24 cellular contexts compared by ENCODE assay signal in genomic region chrX:28854637-28855036, GRCh38.
"Had no signal": no experiment of that assay in that cellular context is flagged by ENCODE, and none has a peak within 500 bp of the region (broad histone marks: within the 10 kb centered on the region; RNA-seq: fewer than 3 reads in every experiment).

No MANE protein-coding gene starts in this region.

- H3K9me3 ChIP-seq: esophagus muscularis mucosa, gastrocnemius medialis, upper lobe of left lung, vagina had no signal

- H3K79me2 ChIP-seq: hepatocyte had no signal

- H3K4me1 ChIP-seq: esophagus muscularis mucosa, gastrocnemius medialis, upper lobe of left lung, vagina had no signal

- DNase-seq: activated CD4-positive, alpha-beta memory T cell treated with anti-CD3 and anti-CD28 coated beads, Interleukin-2, amount 10 ng/mL, durations not matched to agents 7 days and 5 days; activated CD4-positive, alpha-beta T cell treated with anti-CD3 and anti-CD28 coated beads, Interleukin-2, amount 10 ng/mL, durations not matched to agents 24 days and 14 days; activated CD4-positive, CD25-positive, alpha-beta regulatory T cell treated with anti-CD3 and anti-CD28 coated beads, Interleukin-2, amount 50 U/mL, for 72 hours; activated CD8-positive, alpha-beta memory T cell treated with anti-CD3 and anti-CD28 coated beads, Interleukin-2, amount 50 U/mL, for 48 hours; activated gamma-delta T cell treated with Interleukin-2 at 50 U/mL for 16 hours; activated naive CD4-positive, alpha-beta T cell treated with anti-CD3 and anti-CD28 coated beads, Interleukin-2, amount 50 U/mL, for 16 hours; activated T-cell treated with anti-CD3 and anti-CD28 coated beads, Interleukin-2, amount 50 U/mL, for 24 hours; amygdala; endodermal cell; gastrocnemius medialis; glutamatergic neuron; left cardiac atrium; mammary epithelial cell; naive thymus-derived CD4-positive, alpha-beta T cell; posterior cingulate gyrus; right cardiac atrium; stimulated activated CD4-positive, alpha-beta T cell treated with anti-CD3 and anti-CD28 coated beads, Interleukin-2, amount 100 ng/mL, for 48 hours; stimulated activated naive CD8-positive, alpha-beta T cell treated with anti-CD3 and anti-CD28 coated beads, Interleukin-15, Interleukin-2, amounts not matched to agents 100 U/mL and 50 U/mL, for 24 hours; T-helper 17 cell; T1000; upper lobe of left lung had no signal

- H3K4me2 ChIP-seq: hepatocyte had no signal

- H2AFZ ChIP-seq: hepatocyte had no signal

- H3K36me3 ChIP-seq: esophagus muscularis mucosa, gastrocnemius medialis, upper lobe of left lung, vagina had no signal

- H3K4me3 ChIP-seq: esophagus muscularis mucosa, gastrocnemius medialis, hepatocyte, upper lobe of left lung, vagina had no signal

- H3K27me3 ChIP-seq: esophagus muscularis mucosa, gastrocnemius medialis, hepatocyte, upper lobe of left lung, vagina had no signal

- H3K27ac ChIP-seq: esophagus muscularis mucosa, gastrocnemius medialis, hepatocyte, upper lobe of left lung, vagina had no signal
